Comparison of ENCODE assay signal across 8 cellular contexts in genomic region chr19:54114340-54114826, GRCh38. TPM values are rescaled to one million over a fixed set of nuclear protein-coding genes. Genes with fewer than 3 reads are reported as not detected.
DNase-seq lines count a peak whose midpoint lies in the region; ATAC-seq and TF ChIP-seq lines count a peak whose summit lies in the region.

No MANE protein-coding gene starts in this region.

- no peaks in the 10 kb centered on the region for H3K9me3 ChIP-seq in suprapubic skin

- TF ChIP-seq CTCF in mesothelial cell of epicardium (IDR thresholded peaks at IDR 0.05; ENCODE audit: unreplicated experiment) (no peak), suprapubic skin (IDR thresholded peaks at IDR 0.05) (no peak)

- H3K4me1 ChIP-seq in suprapubic skin, result peaks cover 25% of the 10 kb centered on the region

- H3K4me3 Mint-ChIP-seq in effector memory CD8-positive, alpha-beta T cell, result peak overlapping the region; percentile 84 to 88
- peak overlapping the region; percentile 91 for H3K4me3 Mint-ChIP-seq in mesothelial cell of epicardium

- DNase-seq in EL, result peak; percentile 52
- DNase-seq in Kasumi-1 (lab: John Stamatoyannopoulos, UW), result peak; percentile 85 to 88
- peak; percentile 23 for DNase-seq in activated CD4-positive, alpha-beta T cell treated with anti-CD3 and anti-CD28 coated beads, Interleukin-2, amount 50 U/mL, for 1 hour
- DNase-seq in effector memory CD8-positive, alpha-beta T cell, result peak in 2 of 3 experiments; percentile 35 to 46
- no peak for DNase-seq in mesothelial cell of epicardium (ENCODE audit: low spot score in 2 of 2, unreplicated experiment in 2 of 2)
- DNase-seq in suprapubic skin (ENCODE audit: low spot score in 2 of 2), result no peak

- no peak for TF ChIP-seq POLR2A in suprapubic skin (IDR thresholded peaks at IDR 0.05)

- H3K27me3 Mint-ChIP-seq in effector memory CD8-positive, alpha-beta T cell, result no peaks in the 10 kb centered on the region
- H3K27me3 Mint-ChIP-seq in mesothelial cell of epicardium (ENCODE audit: low read depth), result peaks cover 2% of the 10 kb centered on the region

- 33% methylated on average over 22 of the region's 24 CpGs for WGBS in suprapubic skin

- TF ChIP-seq EP300 in suprapubic skin (IDR thresholded peaks at IDR 0.05), result no peak

- H3K9me3 Mint-ChIP-seq in effector memory CD8-positive, alpha-beta T cell, result no peaks in the 10 kb centered on the region
- no peaks in the 10 kb centered on the region for H3K9me3 Mint-ChIP-seq in mesothelial cell of epicardium

- H3K4me3 ChIP-seq in suprapubic skin, result peak overlapping the region; percentile 75

- H3K27me3 ChIP-seq in suprapubic skin, result no peaks in the 10 kb centered on the region

- H3K27ac Mint-ChIP-seq in effector memory CD8-positive, alpha-beta T cell, result peak overlapping the region; percentile 84 to 94
- H3K27ac Mint-ChIP-seq in mesothelial cell of epicardium, result peak overlapping the region; percentile 98

- no peak overlapping the region for H3K27ac ChIP-seq in suprapubic skin

- peaks cover 36% of the 10 kb centered on the region for H3K36me3 ChIP-seq in suprapubic skin

- peaks cover 29 to 41% of the 10 kb centered on the region in 2 donors for H3K4me1 Mint-ChIP-seq in effector memory CD8-positive, alpha-beta T cell (ENCODE audit: low read depth in 2 of 2)
- H3K4me1 Mint-ChIP-seq in mesothelial cell of epicardium, result peaks cover 25% of the 10 kb centered on the region

- ATAC-seq in effector memory CD8-positive, alpha-beta T cell (replicated peaks), result peak; percentile 39
- ATAC-seq in HG02852 (IDR thresholded peaks at IDR 0.05; ENCODE audit: unreplicated experiment), result no peak
- ATAC-seq in HG02870 (IDR thresholded peaks at IDR 0.05; ENCODE audit: unreplicated experiment), result no peak

- peaks cover 53% of the 10 kb centered on the region for H3K36me3 Mint-ChIP-seq in effector memory CD8-positive, alpha-beta T cell (ENCODE audit: insufficient read depth)
- H3K36me3 Mint-ChIP-seq in mesothelial cell of epicardium, result peaks cover 4% of the 10 kb centered on the region

RNA-seq across cellular contexts. Expression of gene TFPT, which starts 1.1 kb away (rescaled TPM):
- total RNA-seq in mesothelial cell of epicardium (19.2 to 20.7 TPM (median 20.1 TPM) in 3 replicates), suprapubic skin (10 to 100 TPM in 3 of 4 donors, 1 to 10 TPM in 1; 7.8 to 16.5 (median 11.5) TPM)

RNA-seq across cellular contexts. Expression of gene PRPF31, which starts 1.2 kb away (rescaled TPM):
- total RNA-seq in mesothelial cell of epicardium, result 80.6 to 84.0 TPM (median 82.1 TPM) in 3 replicates
- total RNA-seq in suprapubic skin, result 10 to 100 TPM; 49.6 to 75.3 (median 55.4) TPM

RNA-seq across cellular contexts. Expression of gene NDUFA3, which starts 11.7 kb away (rescaled TPM):
- total RNA-seq in mesothelial cell of epicardium (126 to 135 TPM (median 135 TPM) in 3 replicates), suprapubic skin (10 to 100 TPM; 23.1 to 71.9 (median 46.4) TPM)

RNA-seq across cellular contexts. Expression of gene OSCAR, which starts 13.8 kb away (rescaled TPM):
- total RNA-seq in mesothelial cell of epicardium (not detected in 3 replicates), suprapubic skin (1 to 10 TPM in 3 of 4 donors, under 1 TPM in 1; 0.49 to 2.7 (median 1.8) TPM)

RNA-seq across cellular contexts. Expression of gene CNOT3, which starts 23.2 kb away (rescaled TPM):
- total RNA-seq in mesothelial cell of epicardium, result 63.3 to 70.6 TPM (median 67.6 TPM) in 3 replicates
- total RNA-seq in suprapubic skin, result 10 to 100 TPM; 27.3 to 40.7 (median 35.2) TPM

Comparison
In these comparisons a context has a peak if more than half of its experiments do, and no peak if none do; other contexts are left out.
1. DNase-seq: peak in EL (single experiment), Kasumi-1 (2 of 2), activated CD4-positive, alpha-beta T cell treated with anti-CD3 and anti-CD28 coated beads, Interleukin-2, amount 50 U/mL, for 1 hour (single experiment) and effector memory CD8-positive, alpha-beta T cell (2 of 3); none in mesothelial cell of epicardium (0 of 2) and suprapubic skin (0 of 2).